12 cellular contexts compared by ENCODE assay signal in genomic region chr16:88436796-88437195, GRCh38. TPM values are rescaled to one million over a fixed set of nuclear protein-coding genes. Genes with fewer than 3 reads are reported as not detected.
"Had no signal": no experiment of that assay in that cellular context is flagged by ENCODE, and none has a peak within 500 bp of the region (broad histone marks: within the 10 kb centered on the region; RNA-seq: fewer than 3 reads in every experiment).

No MANE protein-coding gene starts in this region.

- H3K27ac ChIP-seq: colonic mucosa, epithelial cell of prostate, gastrocnemius medialis, ovary, psoas muscle, skin epidermis, spleen, thoracic aorta, tibial nerve, upper lobe of left lung had no signal

- H3K4me1 ChIP-seq: colonic mucosa, gastrocnemius medialis, psoas muscle had no signal

- H3K27me3 ChIP-seq: colonic mucosa, ovary, upper lobe of left lung had no signal

- H3K4me3 ChIP-seq: colonic mucosa, gastrocnemius medialis, lung, ovary, psoas muscle, skin epidermis, spleen, thoracic aorta, tibial nerve, upper lobe of left lung had no signal

- FAIRE-seq: keratinocyte had no signal

- H3K36me3 ChIP-seq: colonic mucosa, gastrocnemius medialis, ovary, spleen, thoracic aorta, tibial nerve, upper lobe of left lung had no signal

- DNase-seq: gastrocnemius medialis had no signal

- H3K9me3 ChIP-seq: colonic mucosa, gastrocnemius medialis, ovary, psoas muscle, spleen, thoracic aorta, tibial nerve, upper lobe of left lung had no signal

RNA-seq across cellular contexts. Expression of gene ZNF469, which starts 54.0 kb away (rescaled TPM):
- polyA plus RNA-seq: keratinocyte had no signal
